ENCODE assay signal across 1 cellular context in the genomic region with DNA sequence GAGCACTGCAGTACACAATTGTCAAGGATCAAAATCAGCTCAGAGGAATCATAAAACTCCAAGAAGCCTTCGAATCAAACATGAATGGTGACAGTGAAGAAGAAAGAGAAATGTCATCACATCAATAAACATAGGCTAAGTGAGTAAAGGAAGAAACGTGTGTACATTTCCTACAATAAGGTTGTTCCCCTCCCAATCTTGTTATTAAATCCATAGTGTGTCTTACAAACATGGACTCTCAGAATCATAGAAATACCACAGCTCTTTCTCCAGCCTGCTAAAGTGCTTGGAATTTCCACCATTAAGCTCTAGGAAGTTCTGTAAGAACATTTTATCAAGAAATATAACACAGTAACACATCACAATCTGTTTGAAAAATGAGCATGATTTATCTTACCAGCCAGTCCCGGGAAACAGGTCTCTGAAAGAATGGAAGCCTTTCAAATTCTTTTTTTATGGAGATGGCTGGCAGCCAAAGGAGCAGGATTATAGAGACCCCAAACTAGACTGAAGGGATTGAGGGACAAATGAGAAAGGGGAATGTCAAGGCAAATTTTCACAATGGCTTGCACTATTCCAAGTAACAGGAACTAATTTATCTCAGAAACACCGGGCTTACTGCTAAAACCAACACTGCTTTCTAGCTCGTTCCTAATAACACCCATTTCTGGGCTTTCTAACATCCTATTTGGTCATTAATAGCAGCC.
TF ChIP-seq lines count a peak whose summit lies in the region.

No MANE protein-coding gene starts in this region.

TF ChIP-seq in K562, 482 proteins besides CTCF, POLR2A, EP300 and RAD21 (continued from another document and continues in another):
- TF ChIP-seq, protein P1, sequence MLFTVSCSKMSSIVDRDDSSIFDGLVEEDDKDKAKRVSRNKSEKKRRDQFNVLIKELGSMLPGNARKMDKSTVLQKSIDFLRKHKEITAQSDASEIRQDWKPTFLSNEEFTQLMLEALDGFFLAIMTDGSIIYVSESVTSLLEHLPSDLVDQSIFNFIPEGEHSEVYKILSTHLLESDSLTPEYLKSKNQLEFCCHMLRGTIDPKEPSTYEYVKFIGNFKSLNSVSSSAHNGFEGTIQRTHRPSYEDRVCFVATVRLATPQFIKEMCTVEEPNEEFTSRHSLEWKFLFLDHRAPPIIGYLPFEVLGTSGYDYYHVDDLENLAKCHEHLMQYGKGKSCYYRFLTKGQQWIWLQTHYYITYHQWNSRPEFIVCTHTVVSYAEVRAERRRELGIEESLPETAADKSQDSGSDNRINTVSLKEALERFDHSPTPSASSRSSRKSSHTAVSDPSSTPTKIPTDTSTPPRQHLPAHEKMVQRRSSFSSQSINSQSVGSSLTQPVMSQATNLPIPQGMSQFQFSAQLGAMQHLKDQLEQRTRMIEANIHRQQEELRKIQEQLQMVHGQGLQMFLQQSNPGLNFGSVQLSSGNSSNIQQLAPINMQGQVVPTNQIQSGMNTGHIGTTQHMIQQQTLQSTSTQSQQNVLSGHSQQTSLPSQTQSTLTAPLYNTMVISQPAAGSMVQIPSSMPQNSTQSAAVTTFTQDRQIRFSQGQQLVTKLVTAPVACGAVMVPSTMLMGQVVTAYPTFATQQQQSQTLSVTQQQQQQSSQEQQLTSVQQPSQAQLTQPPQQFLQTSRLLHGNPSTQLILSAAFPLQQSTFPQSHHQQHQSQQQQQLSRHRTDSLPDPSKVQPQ (CRISPR knock-in tag; IDR thresholded peaks at IDR 0.05; ENCODE audit: borderline replicate concordance): no peak
- TF ChIP-seq, protein P2, sequence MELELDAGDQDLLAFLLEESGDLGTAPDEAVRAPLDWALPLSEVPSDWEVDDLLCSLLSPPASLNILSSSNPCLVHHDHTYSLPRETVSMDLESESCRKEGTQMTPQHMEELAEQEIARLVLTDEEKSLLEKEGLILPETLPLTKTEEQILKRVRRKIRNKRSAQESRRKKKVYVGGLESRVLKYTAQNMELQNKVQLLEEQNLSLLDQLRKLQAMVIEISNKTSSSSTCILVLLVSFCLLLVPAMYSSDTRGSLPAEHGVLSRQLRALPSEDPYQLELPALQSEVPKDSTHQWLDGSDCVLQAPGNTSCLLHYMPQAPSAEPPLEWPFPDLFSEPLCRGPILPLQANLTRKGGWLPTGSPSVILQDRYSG (tag; conservative IDR thresholded peaks at IDR 0.05; ENCODE audit: low read depth): peak; percentile 25; the same call in 1 of the 2 replicates
- TF ChIP-seq CBX5 (IDR thresholded peaks at IDR 0.05; ENCODE audit: borderline replicate concordance, low read depth) (no peak), NCOA6 (IDR thresholded peaks at IDR 0.05) (no peak), POLR2AphosphoS5 (IDR thresholded peaks at IDR 0.05; ENCODE audit: control insufficient read depth, insufficient read depth, low read depth, low read length) (no peak), THRAP3 (IDR thresholded peaks at IDR 0.05; ENCODE audit: borderline replicate concordance) (no peak), BRD4 (IDR thresholded peaks at IDR 0.05) (peak; percentile 49; the same call in 1 of the 2 replicates), NR4A1 (CRISPR knock-in tag; IDR thresholded peaks at IDR 0.05) (no peak), NR4A1 (tag; IDR thresholded peaks at IDR 0.05) (0 out of 2 replicates have a peak, but pooled peaks have one; percentile 44), LARP7 (IDR thresholded peaks at IDR 0.05) (no peak), DMBX1 (CRISPR knock-in tag; IDR thresholded peaks at IDR 0.05; ENCODE audit: borderline replicate concordance) (no peak; the same call in 1 of the 2 replicates), ZNF764 (CRISPR knock-in tag; IDR thresholded peaks at IDR 0.05; ENCODE audit: low read depth) (no peak), ZKSCAN1 (IDR thresholded peaks at IDR 0.05; ENCODE audit: low read depth, low read length) (no peak), ZNF766 (CRISPR knock-in tag; conservative IDR thresholded peaks at IDR 0.05) (0 out of 2 replicates have a peak, but pooled peaks have one; percentile 2), GABPB1 (CRISPR knock-in tag; IDR thresholded peaks at IDR 0.05) (peak; percentile 71; the same call in 1 of the 2 replicates), NR2C1 (IDR thresholded peaks at IDR 0.05) (no peak), NR2C1 (tag; IDR thresholded peaks at IDR 0.05) (peak; percentile 36; the same call in 1 of the 2 replicates), FOS (IDR thresholded peaks at IDR 0.05; ENCODE audit: extremely low read depth, insufficient read length) (no peak), RHOXF2B (CRISPR knock-in tag; conservative IDR thresholded peaks at IDR 0.05) (0 out of 2 replicates have a peak, but pooled peaks have one; percentile 31), RBM17 (IDR thresholded peaks at IDR 0.05; ENCODE audit: borderline replicate concordance, low read depth, low read length) (no peak), SMAD2 (IDR thresholded peaks at IDR 0.05; ENCODE audit: low read depth, low read length) (no peak), KAT8 (IDR thresholded peaks at IDR 0.05; ENCODE audit: low read depth) (no peak), EGR1 (conservative IDR thresholded peaks at IDR 0.05) (no peak)
- TF ChIP-seq, protein P3, sequence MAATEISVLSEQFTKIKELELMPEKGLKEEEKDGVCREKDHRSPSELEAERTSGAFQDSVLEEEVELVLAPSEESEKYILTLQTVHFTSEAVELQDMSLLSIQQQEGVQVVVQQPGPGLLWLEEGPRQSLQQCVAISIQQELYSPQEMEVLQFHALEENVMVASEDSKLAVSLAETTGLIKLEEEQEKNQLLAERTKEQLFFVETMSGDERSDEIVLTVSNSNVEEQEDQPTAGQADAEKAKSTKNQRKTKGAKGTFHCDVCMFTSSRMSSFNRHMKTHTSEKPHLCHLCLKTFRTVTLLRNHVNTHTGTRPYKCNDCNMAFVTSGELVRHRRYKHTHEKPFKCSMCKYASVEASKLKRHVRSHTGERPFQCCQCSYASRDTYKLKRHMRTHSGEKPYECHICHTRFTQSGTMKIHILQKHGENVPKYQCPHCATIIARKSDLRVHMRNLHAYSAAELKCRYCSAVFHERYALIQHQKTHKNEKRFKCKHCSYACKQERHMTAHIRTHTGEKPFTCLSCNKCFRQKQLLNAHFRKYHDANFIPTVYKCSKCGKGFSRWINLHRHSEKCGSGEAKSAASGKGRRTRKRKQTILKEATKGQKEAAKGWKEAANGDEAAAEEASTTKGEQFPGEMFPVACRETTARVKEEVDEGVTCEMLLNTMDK (IDR thresholded peaks at IDR 0.05; ENCODE audit: borderline replicate concordance, insufficient read depth, low read depth, low read length, poor library complexity, severe bottlenecking): no peak
- TF ChIP-seq, protein P4, sequence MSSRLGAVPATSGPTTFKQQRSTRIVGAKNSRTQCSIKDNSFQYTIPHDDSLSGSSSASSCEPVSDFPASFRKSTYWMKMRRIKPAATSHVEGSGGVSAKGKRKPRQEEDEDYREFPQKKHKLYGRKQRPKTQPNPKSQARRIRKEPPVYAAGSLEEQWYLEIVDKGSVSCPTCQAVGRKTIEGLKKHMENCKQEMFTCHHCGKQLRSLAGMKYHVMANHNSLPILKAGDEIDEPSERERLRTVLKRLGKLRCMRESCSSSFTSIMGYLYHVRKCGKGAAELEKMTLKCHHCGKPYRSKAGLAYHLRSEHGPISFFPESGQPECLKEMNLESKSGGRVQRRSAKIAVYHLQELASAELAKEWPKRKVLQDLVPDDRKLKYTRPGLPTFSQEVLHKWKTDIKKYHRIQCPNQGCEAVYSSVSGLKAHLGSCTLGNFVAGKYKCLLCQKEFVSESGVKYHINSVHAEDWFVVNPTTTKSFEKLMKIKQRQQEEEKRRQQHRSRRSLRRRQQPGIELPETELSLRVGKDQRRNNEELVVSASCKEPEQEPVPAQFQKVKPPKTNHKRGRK (tag; IDR thresholded peaks at IDR 0.05): no peak
- TF ChIP-seq, protein P5, sequence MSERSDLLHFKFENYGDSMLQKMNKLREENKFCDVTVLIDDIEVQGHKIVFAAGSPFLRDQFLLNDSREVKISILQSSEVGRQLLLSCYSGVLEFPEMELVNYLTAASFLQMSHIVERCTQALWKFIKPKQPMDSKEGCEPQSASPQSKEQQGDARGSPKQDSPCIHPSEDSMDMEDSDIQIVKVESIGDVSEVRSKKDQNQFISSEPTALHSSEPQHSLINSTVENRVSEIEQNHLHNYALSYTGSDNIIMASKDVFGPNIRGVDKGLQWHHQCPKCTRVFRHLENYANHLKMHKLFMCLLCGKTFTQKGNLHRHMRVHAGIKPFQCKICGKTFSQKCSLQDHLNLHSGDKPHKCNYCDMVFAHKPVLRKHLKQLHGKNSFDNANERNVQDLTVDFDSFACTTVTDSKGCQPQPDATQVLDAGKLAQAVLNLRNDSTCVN (CRISPR knock-in tag; IDR thresholded peaks at IDR 0.05): no peak
- TF ChIP-seq, protein P6, sequence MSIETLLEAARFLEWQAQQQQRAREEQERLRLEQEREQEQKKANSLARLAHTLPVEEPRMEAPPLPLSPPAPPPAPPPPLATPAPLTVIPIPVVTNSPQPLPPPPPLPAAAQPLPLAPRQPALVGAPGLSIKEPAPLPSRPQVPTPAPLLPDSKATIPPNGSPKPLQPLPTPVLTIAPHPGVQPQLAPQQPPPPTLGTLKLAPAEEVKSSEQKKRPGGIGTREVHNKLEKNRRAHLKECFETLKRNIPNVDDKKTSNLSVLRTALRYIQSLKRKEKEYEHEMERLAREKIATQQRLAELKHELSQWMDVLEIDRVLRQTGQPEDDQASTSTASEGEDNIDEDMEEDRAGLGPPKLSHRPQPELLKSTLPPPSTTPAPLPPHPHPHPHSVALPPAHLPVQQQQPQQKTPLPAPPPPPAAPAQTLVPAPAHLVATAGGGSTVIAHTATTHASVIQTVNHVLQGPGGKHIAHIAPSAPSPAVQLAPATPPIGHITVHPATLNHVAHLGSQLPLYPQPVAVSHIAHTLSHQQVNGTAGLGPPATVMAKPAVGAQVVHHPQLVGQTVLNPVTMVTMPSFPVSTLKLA (conservative IDR thresholded peaks at IDR 0.05): no peak
- TF ChIP-seq, protein P7, sequence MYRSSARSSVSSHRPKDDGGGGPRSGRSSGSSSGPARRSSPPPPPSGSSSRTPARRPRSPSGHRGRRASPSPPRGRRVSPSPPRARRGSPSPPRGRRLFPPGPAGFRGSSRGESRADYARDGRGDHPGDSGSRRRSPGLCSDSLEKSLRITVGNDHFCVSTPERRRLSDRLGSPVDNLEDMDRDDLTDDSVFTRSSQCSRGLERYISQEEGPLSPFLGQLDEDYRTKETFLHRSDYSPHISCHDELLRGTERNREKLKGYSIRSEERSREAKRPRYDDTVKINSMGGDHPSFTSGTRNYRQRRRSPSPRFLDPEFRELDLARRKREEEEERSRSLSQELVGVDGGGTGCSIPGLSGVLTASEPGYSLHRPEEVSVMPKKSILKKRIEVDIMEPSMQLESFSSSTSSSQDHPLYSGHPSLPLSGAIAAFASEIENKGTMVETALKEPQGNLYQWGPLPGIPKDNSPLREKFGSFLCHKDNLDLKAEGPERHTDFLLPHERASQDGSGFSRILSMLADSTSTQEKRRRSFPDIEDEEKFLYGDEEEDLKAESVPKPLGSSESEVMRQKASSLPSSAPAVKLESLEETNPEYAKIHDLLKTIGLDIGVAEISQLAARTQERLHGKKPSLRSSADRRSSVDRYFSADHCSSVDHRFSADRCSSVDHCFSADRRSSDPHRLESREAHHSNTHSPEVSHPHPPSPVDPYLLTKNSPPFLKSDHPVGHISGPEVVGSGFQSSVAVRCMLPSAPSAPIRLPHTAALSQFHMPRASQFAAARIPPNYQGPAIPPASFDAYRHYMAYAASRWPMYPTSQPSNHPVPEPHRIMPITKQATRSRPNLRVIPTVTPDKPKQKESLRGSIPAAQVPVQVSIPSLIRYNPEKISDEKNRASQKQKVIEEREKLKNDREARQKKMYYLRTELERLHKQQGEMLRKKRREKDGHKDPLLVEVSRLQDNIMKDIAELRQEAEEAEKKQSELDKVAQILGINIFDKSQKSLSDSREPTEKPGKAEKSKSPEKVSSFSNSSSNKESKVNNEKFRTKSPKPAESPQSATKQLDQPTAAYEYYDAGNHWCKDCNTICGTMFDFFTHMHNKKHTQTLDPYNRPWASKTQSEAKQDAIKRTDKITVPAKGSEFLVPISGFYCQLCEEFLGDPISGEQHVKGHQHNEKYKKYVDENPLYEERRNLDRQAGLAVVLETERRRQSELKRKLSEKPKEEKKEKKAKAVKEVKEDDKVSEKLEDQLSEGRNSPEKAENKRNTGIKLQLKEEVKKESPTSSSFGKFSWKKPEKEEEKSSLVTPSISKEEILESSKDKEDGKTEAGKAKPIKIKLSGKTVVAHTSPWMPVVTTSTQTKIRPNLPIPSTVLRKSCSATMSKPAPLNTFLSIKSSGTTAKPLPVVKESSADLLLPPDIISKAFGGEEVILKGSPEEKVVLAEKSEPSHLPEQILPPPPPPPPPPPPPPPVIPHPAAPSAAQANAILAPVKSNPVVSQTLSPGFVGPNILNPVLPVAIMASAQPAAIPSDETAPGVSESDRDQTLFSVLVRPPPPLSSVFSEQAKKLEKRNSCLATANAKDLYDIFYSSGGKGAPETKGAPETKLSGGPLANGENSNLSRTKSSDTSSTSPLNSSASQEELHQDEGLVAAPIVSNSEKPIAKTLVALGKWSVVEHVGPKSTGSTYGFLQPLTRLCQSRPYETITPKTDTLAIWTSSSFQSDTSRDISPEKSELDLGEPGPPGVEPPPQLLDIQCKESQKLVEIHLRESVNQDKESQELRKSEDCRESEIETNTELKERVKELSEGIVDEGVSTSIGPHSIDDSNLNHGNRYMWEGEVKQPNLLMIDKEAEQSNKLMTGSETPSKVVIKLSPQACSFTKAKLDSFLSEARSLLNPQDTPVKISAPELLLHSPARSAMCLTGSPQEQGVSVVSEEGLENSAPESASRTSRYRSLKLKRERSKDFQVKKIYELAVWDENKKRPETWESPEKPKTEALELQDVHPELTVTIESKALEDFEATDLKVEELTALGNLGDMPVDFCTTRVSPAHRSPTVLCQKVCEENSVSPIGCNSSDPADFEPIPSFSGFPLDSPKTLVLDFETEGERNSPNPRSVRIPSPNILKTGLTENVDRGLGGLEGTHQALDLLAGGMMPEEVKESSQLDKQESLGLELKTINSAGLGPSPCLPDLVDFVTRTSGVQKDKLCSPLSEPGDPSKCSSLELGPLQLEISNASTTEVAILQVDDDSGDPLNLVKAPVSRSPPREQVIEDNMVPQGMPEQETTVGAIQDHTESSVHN (IDR thresholded peaks at IDR 0.05; ENCODE audit: borderline replicate concordance in 1 of 2, low read depth in 1 of 2): no peak
- TF ChIP-seq, protein P8, sequence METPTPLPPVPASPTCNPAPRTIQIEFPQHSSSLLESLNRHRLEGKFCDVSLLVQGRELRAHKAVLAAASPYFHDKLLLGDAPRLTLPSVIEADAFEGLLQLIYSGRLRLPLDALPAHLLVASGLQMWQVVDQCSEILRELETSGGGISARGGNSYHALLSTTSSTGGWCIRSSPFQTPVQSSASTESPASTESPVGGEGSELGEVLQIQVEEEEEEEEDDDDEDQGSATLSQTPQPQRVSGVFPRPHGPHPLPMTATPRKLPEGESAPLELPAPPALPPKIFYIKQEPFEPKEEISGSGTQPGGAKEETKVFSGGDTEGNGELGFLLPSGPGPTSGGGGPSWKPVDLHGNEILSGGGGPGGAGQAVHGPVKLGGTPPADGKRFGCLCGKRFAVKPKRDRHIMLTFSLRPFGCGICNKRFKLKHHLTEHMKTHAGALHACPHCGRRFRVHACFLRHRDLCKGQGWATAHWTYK (CRISPR knock-in tag; IDR thresholded peaks at IDR 0.05): no peak
- TF ChIP-seq, protein P9, sequence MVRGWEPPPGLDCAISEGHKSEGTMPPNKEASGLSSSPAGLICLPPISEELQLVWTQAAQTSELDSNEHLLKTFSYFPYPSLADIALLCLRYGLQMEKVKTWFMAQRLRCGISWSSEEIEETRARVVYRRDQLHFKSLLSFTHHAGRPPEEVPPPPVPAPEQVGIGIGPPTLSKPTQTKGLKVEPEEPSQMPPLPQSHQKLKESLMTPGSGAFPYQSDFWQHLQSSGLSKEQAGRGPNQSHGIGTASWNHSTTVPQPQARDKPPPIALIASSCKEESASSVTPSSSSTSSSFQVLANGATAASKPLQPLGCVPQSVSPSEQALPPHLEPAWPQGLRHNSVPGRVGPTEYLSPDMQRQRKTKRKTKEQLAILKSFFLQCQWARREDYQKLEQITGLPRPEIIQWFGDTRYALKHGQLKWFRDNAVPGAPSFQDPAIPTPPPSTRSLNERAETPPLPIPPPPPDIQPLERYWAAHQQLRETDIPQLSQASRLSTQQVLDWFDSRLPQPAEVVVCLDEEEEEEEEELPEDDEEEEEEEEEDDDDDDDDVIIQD (CRISPR knock-in tag; IDR thresholded peaks at IDR 0.05): no peak
